In the genomic region with DNA sequence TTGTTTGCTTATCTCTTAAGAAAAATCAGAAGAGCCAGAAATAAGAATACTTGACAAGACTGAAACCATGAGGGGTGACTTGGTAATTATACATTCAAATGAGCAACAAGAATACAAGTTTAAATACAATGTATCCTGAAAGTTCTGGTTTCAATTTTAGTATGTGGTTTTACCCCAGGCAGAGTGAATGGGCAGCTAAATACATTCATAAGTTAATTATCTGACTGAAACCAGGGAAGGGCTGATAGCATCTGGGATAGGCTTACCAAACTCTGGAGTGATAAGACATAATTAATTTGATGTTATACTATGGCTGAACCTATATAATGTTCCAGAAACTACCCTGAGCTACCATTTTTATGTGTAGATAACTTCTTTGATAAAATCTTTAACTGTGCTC, we compare ENCODE assay signal across 16 cellular contexts.
"Had no signal": no experiment of that assay in that cellular context is flagged by ENCODE, and none has a peak within 500 bp of the region (broad histone marks: within the 10 kb centered on the region; RNA-seq: fewer than 3 reads in every experiment).

No MANE protein-coding gene starts in this region.

- DNase-seq: activated CD4-positive, alpha-beta T cell treated with anti-CD3 and anti-CD28 coated beads for 36 hours; activated CD4-positive, alpha-beta T cell treated with anti-CD3 and anti-CD28 coated beads, Interleukin-2, amount 50 U/mL, for 48 hours; activated CD8-positive, alpha-beta memory T cell treated with anti-CD3 and anti-CD28 coated beads, Interleukin-2, amount 10 ng/mL, durations not matched to agents 7 days and 5 days; activated naive CD4-positive, alpha-beta T cell treated with anti-CD3 and anti-CD28 coated beads for 36 hours; caudate nucleus; colonic mucosa; endodermal cell; foreskin melanocyte; hypothalamus; sigmoid colon; stimulated activated CD4-positive, alpha-beta T cell treated with anti-CD3 and anti-CD28 coated beads, Interleukin-4, amount 100 ng/mL, for 24 hours had no signal

- H3K4me3 Mint-ChIP-seq: activated CD4-positive, alpha-beta T cell treated with anti-CD3 and anti-CD28 coated beads for 36 hours; activated CD8-positive, alpha-beta memory T cell treated with anti-CD3 and anti-CD28 coated beads, Interleukin-2, amount 10 ng/mL, durations not matched to agents 7 days and 5 days; activated naive CD4-positive, alpha-beta T cell treated with anti-CD3 and anti-CD28 coated beads for 36 hours; brain; endodermal cell; mesothelial cell of epicardium; nephron; stimulated activated effector memory CD8-positive, alpha-beta T cell treated with anti-CD3 and anti-CD28 coated beads, Interleukin-12 subunit alpha, Interleukin-12 subunit beta, amount 100 ng/mL, for 72 hours; WTC11 had no signal

- H3K36me3 Mint-ChIP-seq: stimulated activated effector memory CD8-positive, alpha-beta T cell treated with anti-CD3 and anti-CD28 coated beads, Interleukin-12 subunit alpha, Interleukin-12 subunit beta, amount 100 ng/mL, for 72 hours had no signal

- H3K27ac Mint-ChIP-seq: activated CD4-positive, alpha-beta T cell treated with anti-CD3 and anti-CD28 coated beads for 36 hours; activated CD8-positive, alpha-beta memory T cell treated with anti-CD3 and anti-CD28 coated beads, Interleukin-2, amount 10 ng/mL, durations not matched to agents 7 days and 5 days; activated naive CD4-positive, alpha-beta T cell treated with anti-CD3 and anti-CD28 coated beads for 36 hours; brain; endodermal cell; mesothelial cell of epicardium; nephron; stimulated activated effector memory CD8-positive, alpha-beta T cell treated with anti-CD3 and anti-CD28 coated beads, Interleukin-12 subunit alpha, Interleukin-12 subunit beta, amount 100 ng/mL, for 72 hours; WTC11 had no signal

- H3K9me3 Mint-ChIP-seq: activated naive CD4-positive, alpha-beta T cell treated with anti-CD3 and anti-CD28 coated beads for 36 hours; brain; endodermal cell; nephron had no signal

- H3K4me1 Mint-ChIP-seq: endodermal cell had no signal

- H3K27me3 Mint-ChIP-seq: activated CD4-positive, alpha-beta T cell treated with anti-CD3 and anti-CD28 coated beads for 36 hours; activated CD8-positive, alpha-beta memory T cell treated with anti-CD3 and anti-CD28 coated beads, Interleukin-2, amount 10 ng/mL, durations not matched to agents 7 days and 5 days; brain had no signal

- ATAC-seq: activated CD4-positive, alpha-beta T cell treated with anti-CD3 and anti-CD28 coated beads for 36 hours; activated CD8-positive, alpha-beta memory T cell treated with anti-CD3 and anti-CD28 coated beads, Interleukin-2, amount 10 ng/mL, durations not matched to agents 7 days and 5 days; stimulated activated effector memory CD8-positive, alpha-beta T cell treated with anti-CD3 and anti-CD28 coated beads, Interleukin-12 subunit alpha, Interleukin-12 subunit beta, amount 100 ng/mL, for 72 hours; WTC11 had no signal
